ENCODE assay signal across 34 cellular contexts in the genomic region with DNA sequence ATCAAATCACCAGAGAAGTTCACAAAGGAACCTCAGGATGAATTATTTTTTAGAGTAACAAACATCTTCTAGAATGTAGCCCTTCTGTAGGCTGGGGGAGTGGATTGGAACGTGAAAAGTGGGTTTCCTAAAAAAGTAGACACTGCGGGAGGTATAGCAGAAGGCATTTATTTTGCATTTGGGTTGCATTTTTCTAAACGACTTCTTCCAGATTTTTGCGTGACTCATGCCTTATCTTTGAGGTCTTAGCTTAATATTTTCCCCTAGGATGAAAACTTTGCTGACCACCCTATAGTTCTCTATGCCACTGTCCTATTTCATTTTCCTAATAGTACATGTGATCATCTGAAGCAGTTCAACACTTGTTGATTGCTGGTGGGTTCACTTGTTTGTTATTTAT.
"Had no signal": no experiment of that assay in that cellular context is flagged by ENCODE, and none has a peak within 500 bp of the region (broad histone marks: within the 10 kb centered on the region; RNA-seq: fewer than 3 reads in every experiment).

No MANE protein-coding gene starts in this region.

- H3K4me3 ChIP-seq: adrenal gland, MG63, SJCRH30 had no signal

- DNase-seq: activated B cell treated with CpG ODN at 0.5 μM for 24 hours; activated CD4-positive, alpha-beta memory T cell treated with anti-CD3 and anti-CD28 coated beads for 36 hours; activated CD4-positive, alpha-beta T cell treated with anti-CD3 and anti-CD28 coated beads for 4 hours; activated CD4-positive, alpha-beta T cell treated with anti-CD3 and anti-CD28 coated beads, Interleukin-2, amount 50 U/mL, for 1 hour; activated CD4-positive, CD25-positive, alpha-beta regulatory T cell treated with anti-CD3 and anti-CD28 coated beads, Interleukin-2, amount 50 U/mL, for 72 hours; activated CD8-positive, alpha-beta memory T cell treated with anti-CD3 and anti-CD28 coated beads, Interleukin-2, amount 50 U/mL, for 4 hours; activated gamma-delta T cell treated with Interleukin-2 at 50 U/mL for 16 hours; activated naive CD4-positive, alpha-beta T cell treated with anti-CD3 and anti-CD28 coated beads for 36 hours; activated T-cell treated with anti-CD3 and anti-CD28 coated beads for 4 hours; activated T-cell treated with anti-CD3 and anti-CD28 coated beads, Interleukin-2, amount 50 U/mL, for 4 hours; adrenal gland; anterior cingulate cortex; brain microvascular endothelial cell; Kasumi-1; KG1; MG63; NCI-H1048; NCI-H1105 treated with DMSO at 0.1 percent for 48 hours; NCI-H1436; NCI-H1694; NCI-H1930; NCI-H2081 treated with DMSO at 0.1 percent for 48 hours; NCI-H345; NCI-H510A; NCI-H526; NCI-H748 treated with DMSO at 0.1 percent for 48 hours; OCI-M1; SHP77; SJCRH30; SW 1271; T-helper 1 cell; T-helper 9 cell had no signal

- H3K4me1 ChIP-seq: SJCRH30 had no signal

- H3K9me3 ChIP-seq: adrenal gland, MG63, SJCRH30 had no signal

- ATAC-seq: activated naive CD4-positive, alpha-beta T cell treated with anti-CD3 and anti-CD28 coated beads, Interleukin-2, amount 50 U/mL, for 72 hours; activated T-cell treated with anti-CD3 and anti-CD28 coated beads, Interleukin-2, amount 50 U/mL, for 4 hours had no signal

- H3K36me3 ChIP-seq: adrenal gland, brain microvascular endothelial cell, MG63, SJCRH30 had no signal

- H3K27me3 ChIP-seq: adrenal gland, brain microvascular endothelial cell, MG63, SJCRH30 had no signal

- H3K27ac ChIP-seq: adrenal gland, brain microvascular endothelial cell, SJCRH30, VCaP had no signal
